ENCODE assay signal across 1 cellular context in the genomic region with DNA sequence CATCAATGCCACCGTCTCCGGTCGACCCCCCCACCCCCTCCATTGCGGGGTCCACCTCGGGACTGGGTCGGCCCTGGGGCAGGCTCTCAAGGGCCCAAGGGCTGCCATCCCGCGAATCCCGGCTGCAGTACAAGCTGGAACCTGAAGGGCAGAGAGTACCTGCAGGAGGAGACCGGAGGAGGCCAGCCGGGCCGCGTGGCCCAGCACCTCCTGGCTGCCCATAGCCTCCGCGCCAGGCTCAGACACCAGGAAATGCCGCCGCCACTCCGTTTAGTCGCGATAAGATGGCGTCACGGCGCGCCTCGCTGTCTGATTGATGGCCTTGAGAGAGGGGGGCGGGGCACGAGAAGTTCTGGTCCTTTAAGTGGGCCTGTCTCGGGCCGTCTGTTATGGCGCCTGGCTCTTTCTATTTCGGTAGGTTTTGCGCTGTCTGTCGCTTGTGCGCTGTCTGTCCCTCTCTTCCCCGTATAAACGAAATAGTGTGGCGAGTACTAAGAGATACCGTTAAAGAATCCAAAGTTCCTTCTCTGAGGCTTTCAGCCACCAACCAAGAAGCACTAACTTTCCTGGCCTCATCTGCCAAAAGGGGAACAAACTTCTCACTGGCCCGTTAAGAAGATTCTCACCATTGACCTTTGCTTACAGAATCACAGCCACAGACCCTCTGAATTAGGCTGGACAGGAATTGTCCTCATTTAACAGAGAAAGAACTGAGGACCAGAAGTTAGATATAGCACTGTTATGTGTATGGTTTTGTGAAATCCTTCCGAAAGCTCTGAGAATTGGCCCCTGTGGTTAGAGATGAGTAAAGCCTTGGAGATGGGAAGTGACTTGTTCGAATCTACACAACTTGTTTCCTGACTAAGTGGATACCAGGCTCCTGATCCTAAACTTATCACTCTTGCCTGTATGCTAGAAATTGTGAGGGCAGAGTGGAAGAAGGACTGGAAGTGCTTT.
TF ChIP-seq lines count a peak whose summit lies in the region.

A gene with protein sequence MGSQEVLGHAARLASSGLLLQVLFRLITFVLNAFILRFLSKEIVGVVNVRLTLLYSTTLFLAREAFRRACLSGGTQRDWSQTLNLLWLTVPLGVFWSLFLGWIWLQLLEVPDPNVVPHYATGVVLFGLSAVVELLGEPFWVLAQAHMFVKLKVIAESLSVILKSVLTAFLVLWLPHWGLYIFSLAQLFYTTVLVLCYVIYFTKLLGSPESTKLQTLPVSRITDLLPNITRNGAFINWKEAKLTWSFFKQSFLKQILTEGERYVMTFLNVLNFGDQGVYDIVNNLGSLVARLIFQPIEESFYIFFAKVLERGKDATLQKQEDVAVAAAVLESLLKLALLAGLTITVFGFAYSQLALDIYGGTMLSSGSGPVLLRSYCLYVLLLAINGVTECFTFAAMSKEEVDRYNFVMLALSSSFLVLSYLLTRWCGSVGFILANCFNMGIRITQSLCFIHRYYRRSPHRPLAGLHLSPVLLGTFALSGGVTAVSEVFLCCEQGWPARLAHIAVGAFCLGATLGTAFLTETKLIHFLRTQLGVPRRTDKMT (minus strand): TSS at position 257 of the 957 bp plus-strand sequence. CDS start 35 bp downstream, at position 222.

TF ChIP-seq in SK-N-SH, 30 proteins besides CTCF, POLR2A, EP300 and RAD21 (continued from another document):
- TF ChIP-seq, protein P1, sequence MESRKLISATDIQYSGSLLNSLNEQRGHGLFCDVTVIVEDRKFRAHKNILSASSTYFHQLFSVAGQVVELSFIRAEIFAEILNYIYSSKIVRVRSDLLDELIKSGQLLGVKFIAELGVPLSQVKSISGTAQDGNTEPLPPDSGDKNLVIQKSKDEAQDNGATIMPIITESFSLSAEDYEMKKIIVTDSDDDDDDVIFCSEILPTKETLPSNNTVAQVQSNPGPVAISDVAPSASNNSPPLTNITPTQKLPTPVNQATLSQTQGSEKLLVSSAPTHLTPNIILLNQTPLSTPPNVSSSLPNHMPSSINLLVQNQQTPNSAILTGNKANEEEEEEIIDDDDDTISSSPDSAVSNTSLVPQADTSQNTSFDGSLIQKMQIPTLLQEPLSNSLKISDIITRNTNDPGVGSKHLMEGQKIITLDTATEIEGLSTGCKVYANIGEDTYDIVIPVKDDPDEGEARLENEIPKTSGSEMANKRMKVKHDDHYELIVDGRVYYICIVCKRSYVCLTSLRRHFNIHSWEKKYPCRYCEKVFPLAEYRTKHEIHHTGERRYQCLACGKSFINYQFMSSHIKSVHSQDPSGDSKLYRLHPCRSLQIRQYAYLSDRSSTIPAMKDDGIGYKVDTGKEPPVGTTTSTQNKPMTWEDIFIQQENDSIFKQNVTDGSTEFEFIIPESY (IDR thresholded peaks at IDR 0.05; ENCODE audit: borderline replicate concordance, low read depth), result 0 out of 2 replicates have a peak, but pooled peaks have one; percentile 57
- no peak for TF ChIP-seq FOSL2 (IDR thresholded peaks at IDR 0.05; ENCODE audit: borderline replicate concordance, low read depth)
- TF ChIP-seq SIN3A (IDR thresholded peaks at IDR 0.05; ENCODE audit: borderline replicate concordance, low read depth, low read length), result peak; percentile 94; the same call in 1 of the 2 replicates
- no peak for TF ChIP-seq EZH2phosphoT487 (IDR thresholded peaks at IDR 0.05; ENCODE audit: borderline replicate concordance, low read depth)
- TF ChIP-seq, protein P2, sequence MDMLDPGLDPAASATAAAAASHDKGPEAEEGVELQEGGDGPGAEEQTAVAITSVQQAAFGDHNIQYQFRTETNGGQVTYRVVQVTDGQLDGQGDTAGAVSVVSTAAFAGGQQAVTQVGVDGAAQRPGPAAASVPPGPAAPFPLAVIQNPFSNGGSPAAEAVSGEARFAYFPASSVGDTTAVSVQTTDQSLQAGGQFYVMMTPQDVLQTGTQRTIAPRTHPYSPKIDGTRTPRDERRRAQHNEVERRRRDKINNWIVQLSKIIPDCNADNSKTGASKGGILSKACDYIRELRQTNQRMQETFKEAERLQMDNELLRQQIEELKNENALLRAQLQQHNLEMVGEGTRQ (IDR thresholded peaks at IDR 0.05; ENCODE audit: borderline replicate concordance, low read depth, low read length), result no peak
- TF ChIP-seq MXI1 (IDR thresholded peaks at IDR 0.05; ENCODE audit: low read depth, low read length), result peak; percentile 96
- peak; percentile 17; the same call in 1 of the 2 replicates for TF ChIP-seq GABPA (IDR thresholded peaks at IDR 0.05; ENCODE audit: low read depth)
- peak; percentile 98 for TF ChIP-seq ELF1 (IDR thresholded peaks at IDR 0.05)
- peak; percentile 87; the same call in 1 of the 2 replicates for TF ChIP-seq TAF1 (IDR thresholded peaks at IDR 0.05; ENCODE audit: borderline replicate concordance, low read depth, low read length)
- TF ChIP-seq POLR2AphosphoS5 (IDR thresholded peaks at IDR 0.05; ENCODE audit: low read depth, low read length), result peak; percentile 96
- no peak for TF ChIP-seq RCOR1 (IDR thresholded peaks at IDR 0.05; ENCODE audit: low read length)
TF ChIP-seq in SK-N-SH: peak in this region for 13.
